In genomic region chr3:12287727-12288465, GRCh38 we compare ENCODE assay signal across 8 cellular contexts. TPM values are rescaled to one million over a fixed set of nuclear protein-coding genes. Genes with fewer than 3 reads are reported as not detected.
DNase-seq lines count a peak whose midpoint lies in the region; ATAC-seq and TF ChIP-seq lines count a peak whose summit lies in the region.

No MANE protein-coding gene starts in this region.

- H3K36me3 Mint-ChIP-seq in activated naive CD8-positive, alpha-beta T cell treated with anti-CD3 and anti-CD28 coated beads, Interleukin-2, amount 10 ng/mL, durations not matched to agents 7 days and 5 days = no peaks in the 10 kb centered on the region

- peak; percentile 42 for ATAC-seq in activated naive CD8-positive, alpha-beta T cell treated with anti-CD3 and anti-CD28 coated beads, Interleukin-2, amount 10 ng/mL, durations not matched to agents 7 days and 5 days (ENCODE audit: low read depth)
- ATAC-seq in GM21367 (IDR thresholded peaks at IDR 0.05; ENCODE audit: unreplicated experiment) = no peak

- no peak for TF ChIP-seq EP300 in sigmoid colon (IDR thresholded peaks at IDR 0.05)

- no peak for TF ChIP-seq CTCF in right atrium auricular region (IDR thresholded peaks at IDR 0.05)
- TF ChIP-seq CTCF in sigmoid colon (IDR thresholded peaks at IDR 0.05) = no peak

- DNase-seq in AG08395 (ENCODE audit: low spot score) (peak; percentile 17), HAP-1 (ENCODE audit: low spot score in 2 of 2) (peak; percentile 28 to 62), right atrium auricular region (ENCODE audit: low spot score) (no peak), sigmoid colon (no peak), NCI-H2081 treated with DMSO at 0.1 percent for 48 hours (lab: John Stamatoyannopoulos, UW) (no peak), dedifferentiated amniotic fluid mesenchymal stem cell (ENCODE audit: extremely low spot score) (no peak)
- peak; percentile 31 for DNase-seq in activated naive CD8-positive, alpha-beta T cell treated with anti-CD3 and anti-CD28 coated beads, Interleukin-2, amount 10 ng/mL, durations not matched to agents 7 days and 5 days

- WGBS in sigmoid colon, 2 donors = 1 to 2% methylated on average over 87 to 96 of the region's 100 CpGs

- H3K36me3 ChIP-seq in HAP-1 (replicated peaks) = no peaks in the 10 kb centered on the region
- H3K36me3 ChIP-seq in right atrium auricular region = no peaks in the 10 kb centered on the region
- no peaks in the 10 kb centered on the region for H3K36me3 ChIP-seq in sigmoid colon

- TF ChIP-seq POLR2A in sigmoid colon (IDR thresholded peaks at IDR 0.05) = no peak

- H3K4me3 Mint-ChIP-seq in activated naive CD8-positive, alpha-beta T cell treated with anti-CD3 and anti-CD28 coated beads, Interleukin-2, amount 10 ng/mL, durations not matched to agents 7 days and 5 days = peak overlapping the region; percentile 55

- H3K9me3 ChIP-seq in HAP-1 (no peaks in the 10 kb centered on the region), right atrium auricular region (no peaks in the 10 kb centered on the region), sigmoid colon (peaks cover 0 to 5% (median 0%) of the 10 kb centered on the region in 4 donors)

- H3K27ac ChIP-seq in right atrium auricular region (peak overlapping the region; percentile 83 to 93), sigmoid colon (peak overlapping the region; percentile 74 to 78 (median 76))

- H3K4me3 ChIP-seq in HAP-1 (peak overlapping the region; percentile 61), right atrium auricular region (peak overlapping the region; percentile 91 to 96), sigmoid colon (peak overlapping the region; percentile 56 to 65 (median 62))

- intact Hi-C loops in sigmoid colon (cut with DNase I) = no loop called here

- POLR2A ChIA-PET in activated naive CD8-positive, alpha-beta T cell treated with anti-CD3 and anti-CD28 coated beads, Interleukin-2, amount 10 ng/mL, durations not matched to agents 7 days and 5 days (lab: Charles Lee) = no interaction called here

- H3K4me1 ChIP-seq in HAP-1 (peaks cover 20% of the 10 kb centered on the region), right atrium auricular region (peaks cover 0 to 15% of the 10 kb centered on the region in 2 donors), sigmoid colon (peaks cover 0 to 17% (median 14%) of the 10 kb centered on the region in 4 donors)

- H3K9me3 Mint-ChIP-seq in activated naive CD8-positive, alpha-beta T cell treated with anti-CD3 and anti-CD28 coated beads, Interleukin-2, amount 10 ng/mL, durations not matched to agents 7 days and 5 days = no peaks in the 10 kb centered on the region

- H3K27me3 ChIP-seq in HAP-1 (ENCODE audit: low read depth) = no peaks in the 10 kb centered on the region
- no peaks in the 10 kb centered on the region for H3K27me3 ChIP-seq in right atrium auricular region
- H3K27me3 ChIP-seq in sigmoid colon = peaks cover 6 to 46% (median 37%) of the 10 kb centered on the region in 3 donors

- in situ Hi-C loops in HAP-1 (cut with MboI; ENCODE audit: low sequenced_read_pairs) = no loop called here

- H3K27me3 Mint-ChIP-seq in activated naive CD8-positive, alpha-beta T cell treated with anti-CD3 and anti-CD28 coated beads, Interleukin-2, amount 10 ng/mL, durations not matched to agents 7 days and 5 days = peaks cover 63% of the 10 kb centered on the region

- no peaks in the 10 kb centered on the region for H3K4me1 Mint-ChIP-seq in activated naive CD8-positive, alpha-beta T cell treated with anti-CD3 and anti-CD28 coated beads, Interleukin-2, amount 10 ng/mL, durations not matched to agents 7 days and 5 days

- no peak overlapping the region for H3K27ac Mint-ChIP-seq in activated naive CD8-positive, alpha-beta T cell treated with anti-CD3 and anti-CD28 coated beads, Interleukin-2, amount 10 ng/mL, durations not matched to agents 7 days and 5 days

RNA-seq across cellular contexts. Expression of gene PPARG, which starts 1.0 kb away (rescaled TPM):
- total RNA-seq in activated naive CD8-positive, alpha-beta T cell treated with anti-CD3 and anti-CD28 coated beads, Interleukin-2, amount 10 ng/mL, durations not matched to agents 7 days and 5 days = 1 to 10 TPM in 1 of 2 experiments, under 1 TPM in 1; 0.68 to 1.0 TPM
- total RNA-seq in right atrium auricular region = 10 to 100 TPM; 12.3 to 17.9 TPM
- total RNA-seq in sigmoid colon = 10 to 100 TPM in 3 of 4 donors, 1 to 10 TPM in 1; 9.7 to 17.8 (median 10.9) TPM
- 100 to 1,000 TPM in 1 of 3 donors, 10 to 100 TPM in 2; 48.3 to 111 (median 96.1) TPM for polyA plus RNA-seq in sigmoid colon

Comparison
In these comparisons a context has a peak if more than half of its experiments do, and no peak if none do; other contexts are left out.
1. DNase-seq: peak in AG08395 (single experiment), HAP-1 (2 of 2) and activated naive CD8-positive, alpha-beta T cell treated with anti-CD3 and anti-CD28 coated beads, Interleukin-2, amount 10 ng/mL, durations not matched to agents 7 days and 5 days (single experiment); none in right atrium auricular region (single experiment), sigmoid colon (single experiment), NCI-H2081 treated with DMSO at 0.1 percent for 48 hours (single experiment) and dedifferentiated amniotic fluid mesenchymal stem cell (single experiment).
2. RNA of gene PPARG, which starts 1.0 kb away (total RNA-seq): 12.3 to 17.9 TPM in right atrium auricular region and 9.7 to 17.8 TPM in sigmoid colon; 0.68 to 1.0 TPM in activated naive CD8-positive, alpha-beta T cell treated with anti-CD3 and anti-CD28 coated beads, Interleukin-2, amount 10 ng/mL, durations not matched to agents 7 days and 5 days; every median in the first group is over 4 times any median in the second.
3. Peak in every context shown above with its lines, with median percentiles within 50 percentile points of each other: H3K4me3 ChIP-seq.